ENCODE assay signal across 9 cellular contexts in the genomic region with DNA sequence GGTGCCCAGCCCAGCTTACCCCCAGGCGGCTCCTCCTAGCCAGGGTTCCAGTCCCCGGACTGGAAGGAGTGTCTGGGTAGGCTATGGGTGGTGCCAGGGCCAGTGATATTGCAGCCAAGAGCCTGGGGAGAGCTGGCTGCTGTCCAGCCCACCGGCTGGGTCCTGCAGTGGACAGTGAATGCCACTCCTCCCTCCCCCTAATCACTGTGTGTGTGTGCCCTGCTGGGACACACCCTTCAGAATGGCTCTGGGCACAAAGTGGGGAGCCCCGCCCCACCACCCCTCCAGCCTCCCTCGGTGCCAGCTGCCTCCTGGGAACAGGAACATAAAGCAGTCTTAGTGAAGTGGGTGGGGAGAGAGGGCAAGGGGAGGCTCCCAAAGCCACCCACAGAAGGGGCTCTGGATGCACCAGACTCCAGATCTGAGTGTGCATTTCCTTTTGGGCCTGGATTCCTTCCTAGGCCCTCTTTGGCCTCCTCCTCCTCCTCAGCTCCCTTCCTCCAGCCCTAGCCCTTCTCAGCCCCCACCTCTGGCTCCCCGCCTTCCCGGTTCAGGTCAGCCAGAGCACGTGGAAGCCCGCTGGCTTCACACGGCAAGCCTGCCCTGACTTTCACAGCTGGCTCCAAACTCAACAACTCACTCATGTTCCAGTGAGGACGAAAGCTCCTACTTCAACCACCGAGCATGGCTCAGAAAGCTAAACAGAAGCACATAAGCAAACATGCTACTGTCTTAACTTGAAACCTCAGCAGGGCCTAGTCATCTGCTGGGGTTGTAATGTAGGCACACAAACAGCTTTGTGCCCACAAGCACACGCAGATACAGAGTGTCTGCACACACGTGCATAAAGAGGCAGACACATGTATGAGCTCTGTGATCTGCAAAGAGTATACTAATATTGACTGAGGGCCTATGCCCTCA.
DNase-seq lines count a peak whose midpoint lies in the region; ATAC-seq and TF ChIP-seq lines count a peak whose summit lies in the region.
"Had no signal": no experiment of that assay in that cellular context is flagged by ENCODE, and none has a peak within 500 bp of the region (broad histone marks: within the 10 kb centered on the region; RNA-seq: fewer than 3 reads in every experiment).

No MANE protein-coding gene starts in this region.

- no peak for TF ChIP-seq CTCF in right atrium auricular region (IDR thresholded peaks at IDR 0.05)

- ATAC-seq in Right ventricle myocardium inferior (peak; percentile 79), HG02970 (IDR thresholded peaks at IDR 0.05; ENCODE audit: low FRiP score, unreplicated experiment) (no peak), HG02885 (IDR thresholded peaks at IDR 0.05; ENCODE audit: poor library complexity, unreplicated experiment) (no peak), GM18909 (IDR thresholded peaks at IDR 0.05; ENCODE audit: poor library complexity, unreplicated experiment) (no peak)

- H3K27ac ChIP-seq in right atrium auricular region: no peak overlapping the region

- DNase-seq in Right ventricle myocardium inferior (ENCODE audit: missing footprints) (peak; percentile 77), right atrium auricular region (ENCODE audit: low spot score) (no peak), astrocyte of the hippocampus (ENCODE audit: low read depth, low spot score) (peak; percentile 54)
- DNase-seq in stimulated activated CD8-positive, alpha-beta memory T cell treated with anti-CD3 and anti-CD28 coated beads, Interleukin-4, amount 100 ng/mL, for 48 hours: no peak
- DNase-seq: foreskin melanocyte had no signal

- intact Hi-C loops in Right ventricle myocardium inferior (cut with DNase I): loop anchor here (5.0 kb wide), 1 partner anchor 78 kb away; no protein-coding TSS in a partner anchor

- H3K9me3 ChIP-seq in right atrium auricular region: no peaks in the 10 kb centered on the region
- H3K9me3 ChIP-seq in mucosa of stomach (ENCODE audit: control insufficient read depth, low read length): no peaks in the 10 kb centered on the region

- no peak overlapping the region for H3K4me3 ChIP-seq in right atrium auricular region
- no peak overlapping the region for H3K4me3 ChIP-seq in mucosa of stomach (ENCODE audit: low read length)

- H3K36me3 ChIP-seq in right atrium auricular region (no peaks in the 10 kb centered on the region), mucosa of stomach (ENCODE audit: control insufficient read depth, insufficient read depth, low read length) (no peaks in the 10 kb centered on the region)

- peaks cover 0 to 54% of the 10 kb centered on the region in 2 donors for H3K4me1 ChIP-seq in right atrium auricular region
- peaks cover 66% of the 10 kb centered on the region for H3K4me1 ChIP-seq in mucosa of stomach (ENCODE audit: control insufficient read depth, insufficient read depth, low read length)

- H3K9ac ChIP-seq in mucosa of stomach (ENCODE audit: low read length): peak overlapping the region; percentile 46

- H3K27me3 ChIP-seq in right atrium auricular region: no peaks in the 10 kb centered on the region
- no peaks in the 10 kb centered on the region for H3K27me3 ChIP-seq in mucosa of stomach (ENCODE audit: control insufficient read depth, insufficient read depth, low read length)

Comparison
In these comparisons a context has a peak if more than half of its experiments do, and no peak if none do; other contexts are left out.
1. DNase-seq: peak in Right ventricle myocardium inferior (single experiment) and astrocyte of the hippocampus (single experiment); none in right atrium auricular region (single experiment) and stimulated activated CD8-positive, alpha-beta memory T cell treated with anti-CD3 and anti-CD28 coated beads, Interleukin-4, amount 100 ng/mL, for 48 hours (single experiment).